8 cellular contexts compared by ENCODE assay signal in the genomic region with DNA sequence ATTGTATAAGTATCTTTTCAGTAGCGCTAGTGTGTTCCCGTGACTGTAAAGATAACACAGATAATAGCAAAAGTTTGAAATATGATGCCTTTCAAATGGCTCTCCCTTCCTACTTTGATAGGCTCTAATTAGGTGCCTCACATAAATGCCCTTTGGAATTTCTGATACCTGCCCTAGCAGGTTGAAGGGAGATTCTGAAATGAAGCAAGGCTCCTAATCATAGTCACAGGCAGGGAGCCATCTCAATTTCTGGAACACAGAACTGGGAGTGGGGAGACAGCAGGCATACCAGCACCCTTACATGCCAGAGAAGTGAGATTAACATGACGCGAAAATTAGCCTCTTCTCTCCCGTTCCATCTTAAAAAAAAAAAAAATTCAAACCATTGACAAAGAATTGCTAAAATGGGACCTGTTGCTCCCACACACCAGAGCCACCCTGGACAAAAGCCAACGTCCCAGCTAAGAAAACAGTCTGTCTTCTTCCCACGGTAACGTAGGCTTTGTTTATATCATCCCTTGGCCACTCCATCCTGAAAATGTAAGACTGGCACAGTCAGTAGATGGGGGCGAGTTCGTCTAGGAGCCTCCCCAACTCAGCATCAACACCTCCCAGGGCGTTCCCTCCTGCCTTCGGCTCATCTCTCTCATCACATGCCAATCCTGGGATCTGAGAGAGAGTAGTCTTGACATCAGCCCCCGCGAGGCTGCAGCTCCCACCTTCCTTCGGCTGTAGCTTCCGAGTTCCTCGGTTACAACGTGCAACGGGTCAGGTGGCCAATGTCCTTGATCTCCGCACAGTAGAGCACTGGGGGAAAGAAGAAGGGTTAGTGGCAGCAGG. TPM values are rescaled to one million over a fixed set of nuclear protein-coding genes. Genes with fewer than 3 reads are reported as not detected.
DNase-seq lines count a peak whose midpoint lies in the region; ATAC-seq and TF ChIP-seq lines count a peak whose summit lies in the region.

No MANE protein-coding gene starts in this region.

- peak overlapping the region; percentile 91 for H2AFZ ChIP-seq in OCI-LY3 (ENCODE audit: low read depth, low read length)

- ATAC-seq in GM19467 (IDR thresholded peaks at IDR 0.05; ENCODE audit: unreplicated experiment), result peak; percentile 12
- no peak for ATAC-seq in HG03280 (IDR thresholded peaks at IDR 0.05; ENCODE audit: unreplicated experiment)

- no peaks in the 10 kb centered on the region for H3K9me3 ChIP-seq in OCI-LY3 (ENCODE audit: insufficient read depth, low read length)
- H3K9me3 ChIP-seq in mucosa of stomach (ENCODE audit: control insufficient read depth, low read length), result no peaks in the 10 kb centered on the region

- peaks cover 2% of the 10 kb centered on the region for H3K36me3 ChIP-seq in OCI-LY3 (replicated peaks; ENCODE audit: low read depth, low read length)
- no peaks in the 10 kb centered on the region for H3K36me3 ChIP-seq in mucosa of stomach (ENCODE audit: control insufficient read depth, insufficient read depth, low read length)

- H3K4me2 ChIP-seq in OCI-LY3 (ENCODE audit: low read length), result peak overlapping the region; percentile 100

- no peaks in the 10 kb centered on the region for H3K79me2 ChIP-seq in OCI-LY3 (ENCODE audit: low read length)

- TF ChIP-seq CTCF in 22Rv1 (IDR thresholded peaks at IDR 0.05), result no peak
- no peak for TF ChIP-seq CTCF in OCI-LY3 (IDR thresholded peaks at IDR 0.05; ENCODE audit: low read depth, low read length)

- H3K27ac ChIP-seq in 22Rv1, result peak overlapping the region; percentile 94
- peak overlapping the region; percentile 72; the same call in 1 of the 2 replicates for H3K27ac ChIP-seq in OCI-LY3 (ENCODE audit: low read length)

- H3K9ac ChIP-seq in OCI-LY3 (ENCODE audit: low read length) (peak overlapping the region; percentile 73), mucosa of stomach (ENCODE audit: low read length) (peak overlapping the region; percentile 61)

- H3K4me3 ChIP-seq in OCI-LY3 (ENCODE audit: low read length) (peak overlapping the region; percentile 97), mucosa of stomach (ENCODE audit: low read length) (peak overlapping the region; percentile 78)

- H3K4me1 ChIP-seq in OCI-LY3 (ENCODE audit: low read length) (peaks cover 9% of the 10 kb centered on the region; the same call in 1 of the 2 replicates), mucosa of stomach (ENCODE audit: control insufficient read depth, insufficient read depth, low read length) (peaks cover 27% of the 10 kb centered on the region)

- DNase-seq in dermis blood vessel endothelial cell, result peak; percentile 63
- DNase-seq in NCI-H1092 treated with DMSO at 0.1 percent for 48 hours (lab: John Stamatoyannopoulos, UW), result no peak
- DNase-seq in retina, result no peak

- H3K27me3 ChIP-seq in OCI-LY3 (ENCODE audit: low read depth, low read length) (no peaks in the 10 kb centered on the region), mucosa of stomach (ENCODE audit: control insufficient read depth, insufficient read depth, low read length) (no peaks in the 10 kb centered on the region)

- no peaks in the 10 kb centered on the region for H4K20me1 ChIP-seq in OCI-LY3 (ENCODE audit: insufficient read depth, low read length)

RNA-seq across cellular contexts. Expression of a gene that starts 1.1 kb away (rescaled TPM):
- 1.6 and 3.1 TPM in 2 replicates for total RNA-seq in dermis blood vessel endothelial cell

RNA-seq across cellular contexts. Expression of a gene that starts 14.7 kb away (rescaled TPM):
- total RNA-seq in dermis blood vessel endothelial cell, result 0.05 and 0.68 TPM in 2 replicates

RNA-seq across cellular contexts. Expression of a gene that starts 16.8 kb away (rescaled TPM):
- 46.1 and 67.5 TPM in 2 replicates for total RNA-seq in dermis blood vessel endothelial cell

RNA-seq across cellular contexts. Expression of a gene that starts 17.0 kb away (rescaled TPM):
- total RNA-seq in dermis blood vessel endothelial cell, result 17.4 and 21.8 TPM in 2 replicates

RNA-seq across cellular contexts. Expression of a gene that starts 26.4 kb away (rescaled TPM):
- 108 and 132 TPM in 2 replicates for total RNA-seq in dermis blood vessel endothelial cell
